Comparison of ENCODE assay signal across 8 cellular contexts in genomic region chr1:8217011-8217711, GRCh38.
A peak's percentile ranks its signal among the peaks of the same experiment; 100 is the strongest.
DNase-seq lines count a peak whose midpoint lies in the region; ATAC-seq and FAIRE-seq lines count a peak whose summit lies in the region.

No MANE protein-coding gene starts in this region.

- no peaks in the 10 kb centered on the region for H3K36me3 ChIP-seq in HUES48 (ENCODE audit: control insufficient read depth, insufficient read depth, low read length)

- no peaks in the 10 kb centered on the region for H3K9me3 Mint-ChIP-seq in stimulated activated effector memory CD8-positive, alpha-beta T cell treated with anti-CD3 and anti-CD28 coated beads, Interleukin-12 subunit alpha, Interleukin-12 subunit beta, amount 100 ng/mL, for 72 hours

- peaks cover 48% of the 10 kb centered on the region for H3K4me1 Mint-ChIP-seq in stimulated activated effector memory CD8-positive, alpha-beta T cell treated with anti-CD3 and anti-CD28 coated beads, Interleukin-12 subunit alpha, Interleukin-12 subunit beta, amount 100 ng/mL, for 72 hours

- peak overlapping the region; percentile 49 for H3K4me3 ChIP-seq in HUES48 (ENCODE audit: low read depth, low read length)

- H3K36me3 Mint-ChIP-seq in stimulated activated effector memory CD8-positive, alpha-beta T cell treated with anti-CD3 and anti-CD28 coated beads, Interleukin-12 subunit alpha, Interleukin-12 subunit beta, amount 100 ng/mL, for 72 hours, result peaks cover 2% of the 10 kb centered on the region

- FAIRE-seq in urothelium cell line (lab: Jason Lieb, UNC), result no peak

- 0 out of 2 replicates have a peak overlapping the region, but pooled peaks have one; percentile 27 for H3K9ac ChIP-seq in HUES48 (ENCODE audit: low read depth, low read length)

- peaks cover 8% of the 10 kb centered on the region for H3K27me3 ChIP-seq in HUES48 (ENCODE audit: control insufficient read depth, insufficient read depth, low read length)

- no peaks in the 10 kb centered on the region for H3K9me3 ChIP-seq in HUES48 (ENCODE audit: control insufficient read depth, insufficient read depth, low read length)

- ATAC-seq in stimulated activated effector memory CD8-positive, alpha-beta T cell treated with anti-CD3 and anti-CD28 coated beads, Interleukin-12 subunit alpha, Interleukin-12 subunit beta, amount 100 ng/mL, for 72 hours, result peak; percentile 47
- ATAC-seq in GM18502 (IDR thresholded peaks at IDR 0.05; ENCODE audit: poor library complexity, unreplicated experiment), result no peak

- peak overlapping the region; percentile 69 for H3K27ac Mint-ChIP-seq in stimulated activated effector memory CD8-positive, alpha-beta T cell treated with anti-CD3 and anti-CD28 coated beads, Interleukin-12 subunit alpha, Interleukin-12 subunit beta, amount 100 ng/mL, for 72 hours

- H3K4me3 Mint-ChIP-seq in stimulated activated effector memory CD8-positive, alpha-beta T cell treated with anti-CD3 and anti-CD28 coated beads, Interleukin-12 subunit alpha, Interleukin-12 subunit beta, amount 100 ng/mL, for 72 hours, result peak overlapping the region; percentile 70

- no peak overlapping the region for H3K27ac ChIP-seq in HUES48 (ENCODE audit: low read depth, low read length)

- peaks cover 10% of the 10 kb centered on the region for H3K4me1 ChIP-seq in HUES48 (ENCODE audit: control insufficient read depth, insufficient read depth, low read length)

- peak; percentile 31 for DNase-seq in amniotic epithelial cell (ENCODE audit: low read depth)
- DNase-seq in iris pigment epithelial cell (ENCODE audit: low read depth), result peak; percentile 55
- peak in 1 of 2 donors; percentile 50 for DNase-seq in stimulated activated effector memory CD8-positive, alpha-beta T cell treated with anti-CD3 and anti-CD28 coated beads, Interleukin-12 subunit alpha, Interleukin-12 subunit beta, amount 100 ng/mL, for 72 hours (ENCODE audit: low spot score in 2 of 2)
- no peak for DNase-seq in urothelium cell line (ENCODE audit: low spot score)
- DNase-seq in MV-4-11 (lab: John Stamatoyannopoulos, UW), result no peak
- no peak for DNase-seq in NK-92 (lab: John Stamatoyannopoulos, UW; ENCODE audit: unreplicated experiment)

Comparison
In these comparisons a context has a peak if more than half of its experiments do, and no peak if none do; other contexts are left out.
1. DNase-seq: peak in amniotic epithelial cell (single experiment) and iris pigment epithelial cell (single experiment); none in urothelium cell line (single experiment), MV-4-11 (single experiment) and NK-92 (single experiment).